Comparison of ENCODE assay signal across 1 cellular context in genomic region chr3:142930510-142930909, GRCh38.
TF ChIP-seq lines count a peak whose summit lies in the region.

No MANE protein-coding gene starts in this region.

TF ChIP-seq in K562, 482 proteins besides CTCF, POLR2A, EP300 and RAD21:
- TF ChIP-seq MGA (IDR thresholded peaks at IDR 0.05) (0 out of 2 replicates have a peak, but pooled peaks have one; percentile 6), MYC (IDR thresholded peaks at IDR 0.05; ENCODE audit: low read depth, low read length) (0 out of 2 replicates have a peak, but pooled peaks have one; percentile 5), MYC (CRISPR knock-in tag; IDR thresholded peaks at IDR 0.05; ENCODE audit: borderline replicate concordance, low read depth) (no peak), ZNF395 (CRISPR knock-in tag; IDR thresholded peaks at IDR 0.05) (0 out of 2 replicates have a peak, but pooled peaks have one; percentile 5), ZNF699 (CRISPR knock-in tag; IDR thresholded peaks at IDR 0.05; ENCODE audit: insufficient replicate concordance) (no peak)
